15 cellular contexts compared by ENCODE assay signal in genomic region chr4:5839751-5840674, GRCh38. TPM values are rescaled to one million over a fixed set of nuclear protein-coding genes. Genes with fewer than 3 reads are reported as not detected.
DNase-seq lines count a peak whose midpoint lies in the region; ATAC-seq, FAIRE-seq and TF ChIP-seq lines count a peak whose summit lies in the region.
"Had no signal": no experiment of that assay in that cellular context is flagged by ENCODE, and none has a peak within 500 bp of the region (broad histone marks: within the 10 kb centered on the region; RNA-seq: fewer than 3 reads in every experiment).

No MANE protein-coding gene starts in this region.

- TF ChIP-seq CTCF in brain (conservative IDR thresholded peaks at IDR 0.05) (no peak), kidney (IDR thresholded peaks at IDR 0.05; ENCODE audit: borderline replicate concordance, extremely low read depth, insufficient read depth) (no peak)

- no peak for FAIRE-seq in kidney (lab: Jason Lieb, UNC)
- FAIRE-seq: frontal cortex had no signal

- H3K9me3 Mint-ChIP-seq in brain, result no peaks in the 10 kb centered on the region
- H3K9me3 Mint-ChIP-seq in activated CD4-positive, alpha-beta memory T cell treated with anti-CD3 and anti-CD28 coated beads for 36 hours, result no peaks in the 10 kb centered on the region

- peaks cover 22% of the 10 kb centered on the region for H3K4me1 Mint-ChIP-seq in brain
- no peaks in the 10 kb centered on the region for H3K4me1 Mint-ChIP-seq in activated CD4-positive, alpha-beta memory T cell treated with anti-CD3 and anti-CD28 coated beads for 36 hours (ENCODE audit: low read depth)
- H3K4me1 Mint-ChIP-seq: activated naive CD8-positive, alpha-beta T cell treated with anti-CD3 and anti-CD28 coated beads, Interleukin-2, amount 10 ng/mL, durations not matched to agents 7 days and 5 days had no signal

- no peaks in the 10 kb centered on the region for H3K36me3 ChIP-seq in kidney (ENCODE audit: control insufficient read depth in 1 of 2, insufficient read depth in 2 of 2, low read length in 2 of 2)
- H3K36me3 ChIP-seq in skeletal muscle satellite cell (ENCODE audit: insufficient read depth, low read length), result no peaks in the 10 kb centered on the region
- H3K36me3 ChIP-seq: neutrophil had no signal

- peaks cover 64% of the 10 kb centered on the region for H3K36me3 Mint-ChIP-seq in brain
- no peaks in the 10 kb centered on the region for H3K36me3 Mint-ChIP-seq in activated CD4-positive, alpha-beta memory T cell treated with anti-CD3 and anti-CD28 coated beads for 36 hours
- H3K36me3 Mint-ChIP-seq: activated naive CD8-positive, alpha-beta T cell treated with anti-CD3 and anti-CD28 coated beads, Interleukin-2, amount 10 ng/mL, durations not matched to agents 7 days and 5 days; stimulated activated naive B cell treated with anti-CD40 and anti-IgM and Interleukin-4, amounts not matched to agents 10 μg/mL and 1 μg/mL and 100 μg/mL, for 72 hours had no signal

- DNase-seq in ELF-1 (ENCODE audit: low read depth, low spot score) (peak; percentile 19), kidney (peak; percentile 64), NCI-H2171 (lab: John Stamatoyannopoulos, UW) (no peak)
- DNase-seq in activated CD4-positive, alpha-beta memory T cell treated with anti-CD3 and anti-CD28 coated beads for 36 hours, result no peak
- DNase-seq: activated CD8-positive, alpha-beta memory T cell treated with anti-CD3 and anti-CD28 coated beads, Interleukin-2, amount 50 U/mL, for 4 hours; activated naive CD8-positive, alpha-beta T cell treated with anti-CD3 and anti-CD28 coated beads, Interleukin-2, amount 10 ng/mL, durations not matched to agents 7 days and 5 days; NCI-H526; stimulated activated CD4-positive, alpha-beta T cell treated with anti-CD3 and anti-CD28 coated beads, Interleukin-2, amount 100 ng/mL, for 24 hours; stimulated activated naive B cell treated with anti-CD40 and anti-IgM and Interleukin-4, amounts not matched to agents 10 μg/mL and 1 μg/mL and 100 μg/mL, for 72 hours had no signal

- H3K27me3 ChIP-seq in skeletal muscle satellite cell (ENCODE audit: control insufficient read depth, insufficient read depth, low read length), result peaks cover 13% of the 10 kb centered on the region

- peak overlapping the region in 4 of 5 experiments; percentile 40 to 78 (median 52) for H3K27ac Mint-ChIP-seq in brain
- no peak overlapping the region for H3K27ac Mint-ChIP-seq in activated CD4-positive, alpha-beta memory T cell treated with anti-CD3 and anti-CD28 coated beads for 36 hours
- H3K27ac Mint-ChIP-seq: activated naive CD8-positive, alpha-beta T cell treated with anti-CD3 and anti-CD28 coated beads, Interleukin-2, amount 10 ng/mL, durations not matched to agents 7 days and 5 days; stimulated activated naive B cell treated with anti-CD40 and anti-IgM and Interleukin-4, amounts not matched to agents 10 μg/mL and 1 μg/mL and 100 μg/mL, for 72 hours had no signal

- H3K4me3 ChIP-seq in kidney (ENCODE audit: low read length in 2 of 2) (no peak overlapping the region), skeletal muscle satellite cell (ENCODE audit: low read length) (peak overlapping the region; percentile 24)

- no peaks in the 10 kb centered on the region for H3K9me3 ChIP-seq in kidney (ENCODE audit: control insufficient read depth in 1 of 2, low read length in 2 of 2)
- no peaks in the 10 kb centered on the region for H3K9me3 ChIP-seq in skeletal muscle satellite cell (replicated peaks; ENCODE audit: low read length)
- H3K9me3 ChIP-seq: neutrophil had no signal

- H3K4me2 ChIP-seq in skeletal muscle satellite cell (ENCODE audit: low read length), result peak overlapping the region; percentile 60

- no peak overlapping the region for H3K4me3 Mint-ChIP-seq in brain
- H3K4me3 Mint-ChIP-seq in activated CD4-positive, alpha-beta memory T cell treated with anti-CD3 and anti-CD28 coated beads for 36 hours, result no peak overlapping the region
- H3K4me3 Mint-ChIP-seq: activated naive CD8-positive, alpha-beta T cell treated with anti-CD3 and anti-CD28 coated beads, Interleukin-2, amount 10 ng/mL, durations not matched to agents 7 days and 5 days; stimulated activated naive B cell treated with anti-CD40 and anti-IgM and Interleukin-4, amounts not matched to agents 10 μg/mL and 1 μg/mL and 100 μg/mL, for 72 hours had no signal

- no peak overlapping the region for H3K27ac ChIP-seq in kidney (ENCODE audit: low read depth in 2 of 2, low read length in 2 of 2)
- H3K27ac ChIP-seq: neutrophil had no signal

- H3K27me3 Mint-ChIP-seq in brain, result no peaks in the 10 kb centered on the region
- peaks cover 2% of the 10 kb centered on the region for H3K27me3 Mint-ChIP-seq in activated CD4-positive, alpha-beta memory T cell treated with anti-CD3 and anti-CD28 coated beads for 36 hours
- H3K27me3 Mint-ChIP-seq: stimulated activated naive B cell treated with anti-CD40 and anti-IgM and Interleukin-4, amounts not matched to agents 10 μg/mL and 1 μg/mL and 100 μg/mL, for 72 hours had no signal

- POLR2A ChIA-PET in activated CD4-positive, alpha-beta memory T cell treated with anti-CD3 and anti-CD28 coated beads for 36 hours (lab: Charles Lee), result no interaction called here

- H3K9ac ChIP-seq in kidney (ENCODE audit: low read length in 2 of 2) (no peak overlapping the region), skeletal muscle satellite cell (ENCODE audit: low read depth, low read length) (no peak overlapping the region)

- ATAC-seq in SK-N-SH treated with all-trans-retinoic acid at 6 μM for 48 hours (no peak), GM19324 (IDR thresholded peaks at IDR 0.05; ENCODE audit: low FRiP score, unreplicated experiment) (no peak)
- ATAC-seq: stimulated activated naive B cell treated with anti-CD40 and anti-IgM and Interleukin-4, amounts not matched to agents 10 μg/mL and 1 μg/mL and 100 μg/mL, for 72 hours had no signal

- peaks cover 0 to 3% of the 10 kb centered on the region in 2 donors for H3K4me1 ChIP-seq in kidney (ENCODE audit: control insufficient read depth in 1 of 2, insufficient read depth in 1 of 2, low read depth in 1 of 2, low read length in 2 of 2)
- no peaks in the 10 kb centered on the region for H3K4me1 ChIP-seq in skeletal muscle satellite cell (ENCODE audit: control insufficient read depth, insufficient read depth, low read length)

- CTCF ChIA-PET in activated CD4-positive, alpha-beta memory T cell treated with anti-CD3 and anti-CD28 coated beads for 36 hours (lab: Charles Lee), result interaction anchor here (0.5 kb wide), 1 partner anchor 664 kb away, joined by 3 read pairs; no protein-coding TSS in a partner anchor

- intact Hi-C loops in kidney (cut with DNase I), result no loop called here
- intact Hi-C loops in activated CD4-positive, alpha-beta memory T cell treated with anti-CD3 and anti-CD28 coated beads for 36 hours (cut with micrococcal nuclease), result no loop called here

TF ChIP-seq in SK-N-SH treated with all-trans-retinoic acid at 6 μM for 48 hours, 23 proteins besides CTCF, POLR2A, EP300 and RAD21 (continues in another document):
- TF ChIP-seq PPARA (CRISPR knock-in tag; IDR thresholded peaks at IDR 0.05; ENCODE audit: borderline replicate concordance) (no peak), BACH2 (CRISPR knock-in tag; IDR thresholded peaks at IDR 0.05; ENCODE audit: borderline replicate concordance) (no peak), GLIS3 (CRISPR knock-in tag; IDR thresholded peaks at IDR 0.05) (no peak), OSR1 (CRISPR knock-in tag; IDR thresholded peaks at IDR 0.05) (no peak), TOX (CRISPR knock-in tag; IDR thresholded peaks at IDR 0.05; ENCODE audit: borderline replicate concordance) (no peak), CSRNP3 (CRISPR knock-in tag; IDR thresholded peaks at IDR 0.05) (no peak), ZNF70 (CRISPR knock-in tag; IDR thresholded peaks at IDR 0.05) (no peak), ZC3H10 (CRISPR knock-in tag; IDR thresholded peaks at IDR 0.05) (no peak), ZNF565 (CRISPR knock-in tag; conservative IDR thresholded peaks at IDR 0.05; ENCODE audit: low read depth) (no peak), SNAI2 (CRISPR knock-in tag; IDR thresholded peaks at IDR 0.05) (no peak)
- TF ChIP-seq, protein P1, sequence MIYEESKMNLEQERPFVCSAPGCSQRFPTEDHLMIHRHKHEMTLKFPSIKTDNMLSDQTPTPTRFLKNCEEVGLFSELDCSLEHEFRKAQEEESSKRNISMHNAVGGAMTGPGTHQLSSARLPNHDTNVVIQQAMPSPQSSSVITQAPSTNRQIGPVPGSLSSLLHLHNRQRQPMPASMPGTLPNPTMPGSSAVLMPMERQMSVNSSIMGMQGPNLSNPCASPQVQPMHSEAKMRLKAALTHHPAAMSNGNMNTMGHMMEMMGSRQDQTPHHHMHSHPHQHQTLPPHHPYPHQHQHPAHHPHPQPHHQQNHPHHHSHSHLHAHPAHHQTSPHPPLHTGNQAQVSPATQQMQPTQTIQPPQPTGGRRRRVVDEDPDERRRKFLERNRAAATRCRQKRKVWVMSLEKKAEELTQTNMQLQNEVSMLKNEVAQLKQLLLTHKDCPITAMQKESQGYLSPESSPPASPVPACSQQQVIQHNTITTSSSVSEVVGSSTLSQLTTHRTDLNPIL (CRISPR knock-in tag; IDR thresholded peaks at IDR 0.05; ENCODE audit: low read depth), result no peak

RNA-seq across cellular contexts. Expression of gene CRMP1, which starts 52.9 kb away (rescaled TPM):
- 599 TPM for polyA plus RNA-seq in brain (ENCODE audit: insufficient read depth, low read depth, low replicate concordance)
- total RNA-seq in kidney, result 0.66 TPM
- polyA plus RNA-seq in kidney (ENCODE audit: insufficient read depth, low read depth, low replicate concordance), result 0.26 TPM
- 0.25 and 5.7 TPM in 2 replicates for total RNA-seq in skeletal muscle satellite cell (2012; rRNA removed)
- total RNA-seq in activated CD4-positive, alpha-beta memory T cell treated with anti-CD3 and anti-CD28 coated beads for 36 hours, result not detected
- total RNA-seq: activated naive CD8-positive, alpha-beta T cell treated with anti-CD3 and anti-CD28 coated beads, Interleukin-2, amount 10 ng/mL, durations not matched to agents 7 days and 5 days had no signal

Comparison
In these comparisons a context has a peak if more than half of its experiments do, and no peak if none do; other contexts are left out.
1. DNase-seq: peak in ELF-1 (single experiment) and kidney (single experiment); none in activated CD4-positive, alpha-beta memory T cell treated with anti-CD3 and anti-CD28 coated beads for 36 hours (single experiment) and NCI-H2171 (single experiment).